Comparison of ENCODE assay signal across 8 cellular contexts in genomic region chr1:3668585-3669300, GRCh38. TPM values are rescaled to one million over a fixed set of nuclear protein-coding genes. Genes with fewer than 3 reads are reported as not detected.
DNase-seq lines count a peak whose midpoint lies in the region; ATAC-seq and TF ChIP-seq lines count a peak whose summit lies in the region.

No MANE protein-coding gene starts in this region.

- POLR2A ChIA-PET in naive thymus-derived CD4-positive, alpha-beta T cell (lab: Charles Lee) = no interaction called here

- ATAC-seq in naive thymus-derived CD4-positive, alpha-beta T cell = peak; percentile 55
- ATAC-seq in GM18870 (IDR thresholded peaks at IDR 0.05; ENCODE audit: unreplicated experiment) (no peak), HG02798 (IDR thresholded peaks at IDR 0.05; ENCODE audit: poor library complexity, unreplicated experiment) (no peak), HG03108 (IDR thresholded peaks at IDR 0.05; ENCODE audit: unreplicated experiment) (no peak), GM19351 (IDR thresholded peaks at IDR 0.05; ENCODE audit: unreplicated experiment) (no peak)

- H3K27me3 Mint-ChIP-seq in Calu3 (ENCODE audit: unreplicated experiment) = peaks cover 68% of the 10 kb centered on the region
- H3K27me3 Mint-ChIP-seq in naive thymus-derived CD4-positive, alpha-beta T cell = peaks cover 0 to 19% (median 5%) of the 10 kb centered on the region in 5 donors

- intact Hi-C loops in Calu3 (cut with micrococcal nuclease; ENCODE audit: unreplicated experiment) = no loop called here
- intact Hi-C loops in naive thymus-derived CD4-positive, alpha-beta T cell (cut with micrococcal nuclease) = no loop called here

- H3K9me3 ChIP-seq in naive thymus-derived CD4-positive, alpha-beta T cell (ENCODE audit: control insufficient read depth in 2 of 3, low read length in 3 of 3) = no peaks in the 10 kb centered on the region

- DNase-seq in Calu3 (peak; percentile 91), NCI-H2081 treated with DMSO at 0.1 percent for 48 hours (lab: John Stamatoyannopoulos, UW) (peak; percentile 27), cardiac fibroblast (ENCODE audit: low read depth in 2 of 2) (peak; percentile 32 to 40)
- no peak for DNase-seq in naive thymus-derived CD4-positive, alpha-beta T cell

- H3K4me1 ChIP-seq in naive thymus-derived CD4-positive, alpha-beta T cell (ENCODE audit: control insufficient read depth in 2 of 2, insufficient read depth in 2 of 2, low read length in 2 of 2) = no peaks in the 10 kb centered on the region

- no peaks in the 10 kb centered on the region for H3K36me3 Mint-ChIP-seq in Calu3 (ENCODE audit: insufficient read depth, unreplicated experiment)
- no peaks in the 10 kb centered on the region for H3K36me3 Mint-ChIP-seq in naive thymus-derived CD4-positive, alpha-beta T cell

- no peak for TF ChIP-seq CTCF in Calu3 (IDR thresholded peaks at IDR 0.05; ENCODE audit: unreplicated experiment)
- TF ChIP-seq CTCF in cardiac fibroblast (IDR thresholded peaks at IDR 0.05; ENCODE audit: low read depth, low read length) = no peak

- no peak overlapping the region for H3K27ac ChIP-seq in naive thymus-derived CD4-positive, alpha-beta T cell (ENCODE audit: low read depth, low read length)

- H3K36me3 ChIP-seq in naive thymus-derived CD4-positive, alpha-beta T cell (ENCODE audit: control insufficient read depth in 2 of 3, insufficient read depth in 3 of 3, low read length in 3 of 3) = no peaks in the 10 kb centered on the region

- CTCF ChIA-PET in Calu3 (lab: Charles Lee) = interaction anchor here (0.9 kb wide), 1 partner anchor 22 kb away, joined by 3 read pairs; no protein-coding TSS in a partner anchor
- CTCF ChIA-PET in naive thymus-derived CD4-positive, alpha-beta T cell (lab: Charles Lee) = interaction anchor here (0.6 kb wide), 1 partner anchor 244 kb away, joined by 3 read pairs; no protein-coding TSS in a partner anchor

- no TSS peak for BruUV-seq in Calu3 (replicated peaks; lab: Mats Ljungman, UMichigan)

- no peaks in the 10 kb centered on the region for H3K27me3 ChIP-seq in naive thymus-derived CD4-positive, alpha-beta T cell (ENCODE audit: control insufficient read depth in 2 of 2, insufficient read depth in 2 of 2, low read length in 2 of 2)

- no peak overlapping the region for H3K4me3 Mint-ChIP-seq in Calu3 (ENCODE audit: low read depth, unreplicated experiment)
- H3K4me3 Mint-ChIP-seq in naive thymus-derived CD4-positive, alpha-beta T cell = no peak overlapping the region

- H3K9me3 Mint-ChIP-seq in Calu3 (ENCODE audit: low read depth, unreplicated experiment) = no peaks in the 10 kb centered on the region
- H3K9me3 Mint-ChIP-seq in naive thymus-derived CD4-positive, alpha-beta T cell = no peaks in the 10 kb centered on the region

- H3K27ac Mint-ChIP-seq in Calu3 (ENCODE audit: unreplicated experiment) = peak overlapping the region; percentile 42
- no peak overlapping the region for H3K27ac Mint-ChIP-seq in naive thymus-derived CD4-positive, alpha-beta T cell

- H3K4me1 Mint-ChIP-seq in Calu3 (ENCODE audit: low read depth, unreplicated experiment) = peaks cover 21% of the 10 kb centered on the region
- H3K4me1 Mint-ChIP-seq in naive thymus-derived CD4-positive, alpha-beta T cell = peaks cover 0 to 6% (median 0%) of the 10 kb centered on the region in 7 donors

- H3K4me3 ChIP-seq in cardiac fibroblast (replicated peaks in 1 of 2; ENCODE audit: low read depth in 2 of 2, low read length in 2 of 2) = no peak overlapping the region
- H3K4me3 ChIP-seq in naive thymus-derived CD4-positive, alpha-beta T cell (ENCODE audit: low read length) = no peak overlapping the region

RNA-seq across cellular contexts. Expression of gene TP73, which starts 16.4 kb away (rescaled TPM):
- 0.34 and 0.54 TPM in 2 replicates for total RNA-seq in Calu3 (2022)
- 1 to 10 TPM in 1 of 5 experiments, under 1 TPM in 2, not detected in 2; 0.15 to 2.4 (median 0.45) TPM for total RNA-seq in naive thymus-derived CD4-positive, alpha-beta T cell
- under 1 TPM; 0.03 to 0.15 TPM for polyA plus RNA-seq in naive thymus-derived CD4-positive, alpha-beta T cell

RNA-seq across cellular contexts. Expression of gene WRAP73, which starts 18.8 kb away (rescaled TPM):
- total RNA-seq in Calu3 (2022) = 14.9 and 18.6 TPM in 2 replicates
- 10 to 100 TPM; 28.1 to 42.0 (median 36.3) TPM for total RNA-seq in naive thymus-derived CD4-positive, alpha-beta T cell
- 10 to 100 TPM; 25.5 to 37.4 TPM for polyA plus RNA-seq in naive thymus-derived CD4-positive, alpha-beta T cell

RNA-seq across cellular contexts. Expression of gene TPRG1L, which starts 43.9 kb away (rescaled TPM):
- total RNA-seq in Calu3 (2022) = 22.5 and 27.3 TPM in 2 replicates
- 10 to 100 TPM; 15.6 to 61.4 (median 37.8) TPM for total RNA-seq in naive thymus-derived CD4-positive, alpha-beta T cell
- 10 to 100 TPM; 44.0 to 47.9 TPM for polyA plus RNA-seq in naive thymus-derived CD4-positive, alpha-beta T cell

RNA-seq across cellular contexts. Expression of gene MEGF6, which starts 57.4 kb away (rescaled TPM):
- total RNA-seq in Calu3 (2022) = 32.4 and 33.8 TPM in 2 replicates
- total RNA-seq in naive thymus-derived CD4-positive, alpha-beta T cell = 100 to 1,000 TPM in 2 of 5 experiments, 10 to 100 TPM in 3; 14.6 to 209 (median 81.3) TPM
- polyA plus RNA-seq in naive thymus-derived CD4-positive, alpha-beta T cell = 10 to 100 TPM in 1 of 2 donors, 1 to 10 TPM in 1; 1.9 to 10.1 TPM

Comparison
In these comparisons a context has a peak if more than half of its experiments do, and no peak if none do; other contexts are left out.
1. DNase-seq: peak in Calu3 (single experiment), NCI-H2081 treated with DMSO at 0.1 percent for 48 hours (single experiment) and cardiac fibroblast (2 of 2); none in naive thymus-derived CD4-positive, alpha-beta T cell (0 of 9).